10 cellular contexts compared by ENCODE assay signal in the genomic region with DNA sequence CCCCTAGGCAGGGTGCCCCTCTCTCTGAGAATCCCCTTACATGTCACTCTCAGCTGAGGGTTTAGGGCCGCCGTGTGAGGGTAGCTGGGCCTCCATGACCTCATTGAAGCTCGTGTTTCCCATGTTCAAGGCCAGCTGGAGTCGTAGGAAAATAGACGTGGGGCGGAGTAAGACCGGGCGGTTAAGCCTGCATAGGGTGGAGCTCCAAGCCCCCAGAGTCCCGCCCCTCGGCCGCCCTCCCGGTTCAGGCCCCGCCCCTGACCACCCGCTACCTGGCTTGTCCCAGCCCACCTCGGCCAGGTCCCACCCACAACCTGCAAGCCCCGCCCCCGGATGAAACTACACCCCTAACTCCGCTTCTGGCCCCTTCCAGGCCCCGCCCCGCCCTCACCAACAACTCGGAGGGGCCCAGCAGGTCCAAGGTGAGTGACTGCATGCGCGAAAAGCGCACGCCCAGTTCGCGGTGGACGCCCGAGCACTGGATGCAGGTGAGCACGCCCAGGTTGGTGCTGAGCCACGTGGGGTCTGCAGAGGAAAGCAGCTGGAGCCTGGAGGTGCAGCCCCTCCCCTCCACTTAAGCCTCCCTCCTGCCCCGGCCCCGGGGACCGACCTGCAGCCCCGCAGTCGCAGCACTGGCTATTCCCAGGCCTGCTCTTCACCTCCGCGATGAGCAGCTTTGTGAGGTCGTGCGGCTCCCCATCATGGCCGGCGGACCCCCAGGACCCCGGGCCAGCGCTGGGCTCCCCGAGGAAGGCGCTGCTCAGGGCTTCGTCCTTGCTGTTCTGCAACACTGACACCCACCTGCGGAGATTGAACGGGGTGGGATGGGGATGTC. TPM values are rescaled to one million over a fixed set of nuclear protein-coding genes. Genes with fewer than 3 reads are reported as not detected.
DNase-seq lines count a peak whose midpoint lies in the region; ATAC-seq, FAIRE-seq and TF ChIP-seq lines count a peak whose summit lies in the region.
"Had no signal": no experiment of that assay in that cellular context is flagged by ENCODE, and none has a peak within 500 bp of the region (broad histone marks: within the 10 kb centered on the region; RNA-seq: fewer than 3 reads in every experiment).

No MANE protein-coding gene starts in this region.

- no peak overlapping the region for H3K14ac ChIP-seq in H1 (ENCODE audit: insufficient read length)

- no peak for FAIRE-seq in H1 (lab: Jason Lieb, UNC)

- H3K9ac ChIP-seq in H1 (replicated peaks in 1 of 4; ENCODE audit: extremely low read depth in 1 of 4, low read depth in 3 of 4, low read length in 3 of 4), result no peak overlapping the region
- H3K9ac ChIP-seq in neural progenitor cell, result no peak overlapping the region

- peak overlapping the region; percentile 84 for H3K4me2 ChIP-seq in GM23338
- peak overlapping the region; percentile 33 to 56; a peak in 3 of 4 replicates for H3K4me2 ChIP-seq in H1 (ENCODE audit: insufficient read depth in 1 of 2, low read depth in 2 of 2, low read length in 2 of 2)
- peak overlapping the region; percentile 38 for H3K4me2 ChIP-seq in neural progenitor cell
- no peak overlapping the region for H3K4me2 ChIP-seq in OCI-LY7 (ENCODE audit: low read length)

- H2BK120ac ChIP-seq in H1 (replicated peaks; ENCODE audit: low read depth, low read length), result no peak overlapping the region

- CTCF ChIA-PET in H1 (lab: Charles Lee; ENCODE audit: partially characterized antibody) (interaction anchor here (0.8 to 1.6 kb wide), 9 partner anchors 12 to 254 kb away, joined by 3 to 7 read pairs (median 4); a partner anchor contains a TSS), OCI-LY7 (lab: Charles Lee; ENCODE audit: unreplicated experiment) (interaction anchor here (0.6 kb wide), 1 partner anchor 172 kb away, joined by 3 read pairs; no protein-coding TSS in a partner anchor)

- POLR2A ChIA-PET in H1 (lab: Charles Lee; ENCODE audit: partially characterized antibody) (interaction anchor here (0.6 to 3.0 kb wide), 7 partner anchors 11 to 484 kb away, joined by 3 to 14 read pairs (median 4); a partner anchor contains a TSS), OCI-LY7 (lab: Charles Lee) (interaction anchor here (0.9 kb wide), 1 partner anchor 33 kb away, joined by 3 read pairs; no protein-coding TSS in a partner anchor)

- H2BK12ac ChIP-seq in H1 (ENCODE audit: low read depth, low read length), result no peak overlapping the region

- no peaks in the 10 kb centered on the region; the same call in 1 of the 2 replicates for H3K27me3 ChIP-seq in GM23338 (ENCODE audit: insufficient read depth)
- no peaks in the 10 kb centered on the region for H3K27me3 ChIP-seq in H1 (replicated peaks in 1 of 4; ENCODE audit: control insufficient read depth in 3 of 4, extremely low read depth in 1 of 4, insufficient read depth in 3 of 4, low read length in 3 of 4)
- H3K27me3 ChIP-seq in neural progenitor cell, result peaks cover 4% of the 10 kb centered on the region

- H3K4me3 Mint-ChIP-seq in GM23338 (peak overlapping the region; percentile 58; the same call in 2 of the 3 replicates), neural progenitor cell (no peak overlapping the region)

- no peak overlapping the region for H2AK5ac ChIP-seq in H1 (ENCODE audit: low read depth, low read length)

- no peak overlapping the region for H4K91ac ChIP-seq in H1 (replicated peaks; ENCODE audit: insufficient read length, low read length)

- no peaks in the 10 kb centered on the region; the same call in 1 of the 2 replicates for H3F3A ChIP-seq in GM23338 (replicated peaks; ENCODE audit: low read depth)
- no peaks in the 10 kb centered on the region for H3F3A ChIP-seq in neural progenitor cell (ENCODE audit: low read depth)

- peaks cover 10% of the 10 kb centered on the region for H4K20me1 ChIP-seq in GM23338 (replicated peaks; ENCODE audit: insufficient read depth)
- peaks cover 0 to 7% of the 10 kb centered on the region in 2 experiments for H4K20me1 ChIP-seq in H1 (replicated peaks in 1 of 2; ENCODE audit: control insufficient read depth in 1 of 2, insufficient read depth in 2 of 2, low read length in 2 of 2)
- H4K20me1 ChIP-seq in neural progenitor cell (ENCODE audit: low read depth), result no peaks in the 10 kb centered on the region
- no peaks in the 10 kb centered on the region for H4K20me1 ChIP-seq in OCI-LY7 (ENCODE audit: insufficient read depth, low read length)

- no peak overlapping the region for H3K56ac ChIP-seq in H1 (replicated peaks; ENCODE audit: insufficient read length, low read depth, low read length)

- H3K27ac Mint-ChIP-seq in GM23338 (no peak overlapping the region), neural progenitor cell (no peak overlapping the region)

- no peak overlapping the region for H3K27ac ChIP-seq in GM23338 (ENCODE audit: low read depth)
- no peak overlapping the region for H3K27ac ChIP-seq in H1 (ENCODE audit: low read depth, low read length)
- no peak overlapping the region for H3K27ac ChIP-seq in neural progenitor cell
- no peak overlapping the region for H3K27ac ChIP-seq in OCI-LY7 (ENCODE audit: low read depth, low read length, poor library complexity, severe bottlenecking)

- TF ChIP-seq EP300 in H1 (IDR thresholded peaks at IDR 0.05; ENCODE audit: borderline replicate concordance in 1 of 2, low read depth in 2 of 2, low read length in 2 of 2), result 0 out of 3 replicates have a peak, but pooled peaks of 1 of the 2 experiments have one; percentile 41

- H3K27me3 Mint-ChIP-seq in GM23338 (ENCODE audit: insufficient read depth, low read depth, poor library complexity) (peaks cover 7% of the 10 kb centered on the region), neural progenitor cell (ENCODE audit: insufficient read depth, low read depth) (no peaks in the 10 kb centered on the region)

- peaks cover 4% of the 10 kb centered on the region; the same call in 1 of the 2 replicates for H3K4me1 ChIP-seq in GM23338 (ENCODE audit: insufficient read depth)
- peaks cover 0 to 8% (median 4%) of the 10 kb centered on the region in 4 experiments; a peak in 5 of 7 replicates for H3K4me1 ChIP-seq in H1 (replicated peaks in 1 of 4; ENCODE audit: control insufficient read depth in 3 of 4, insufficient read depth in 4 of 4, low read length in 3 of 4)
- no peaks in the 10 kb centered on the region for H3K4me1 ChIP-seq in neural progenitor cell
- H3K4me1 ChIP-seq in OCI-LY7 (ENCODE audit: insufficient read depth, low read length, poor library complexity, severe bottlenecking), result peaks cover 8% of the 10 kb centered on the region

- peak overlapping the region; percentile 59; the same call in 1 of the 2 replicates for H2AFZ ChIP-seq in GM23338
- H2AFZ ChIP-seq in H1 (ENCODE audit: low read length), result no peak overlapping the region
- no peak overlapping the region for H2AFZ ChIP-seq in neural progenitor cell (replicated peaks)
- no peak overlapping the region for H2AFZ ChIP-seq in OCI-LY7 (ENCODE audit: low read length)

- no peaks in the 10 kb centered on the region for H3K79me1 ChIP-seq in H1 (ENCODE audit: low read depth, low read length)

- ATAC-seq in GM23338 (peak; percentile 95), HG02938 (IDR thresholded peaks at IDR 0.05; ENCODE audit: unreplicated experiment) (no peak)

- TF ChIP-seq CTCF in GM23338 (conservative IDR thresholded peaks at IDR 0.05; ENCODE audit: low read depth in 2 of 2) (no peak), H1 (IDR thresholded peaks at IDR 0.05; ENCODE audit: control extremely low read depth in 1 of 3, insufficient read depth in 1 of 3, low read depth in 1 of 3, low read length in 3 of 3) (no peak), neural progenitor cell (IDR thresholded peaks at IDR 0.05) (no peak), OCI-LY7 (conservative IDR thresholded peaks at IDR 0.05; ENCODE audit: low read length) (no peak)

- H3K9me3 Mint-ChIP-seq in GM23338 (no peaks in the 10 kb centered on the region), neural progenitor cell (no peaks in the 10 kb centered on the region)

- no peak overlapping the region for H2BK15ac ChIP-seq in H1 (ENCODE audit: low read length)

- peak; percentile 97 for DNase-seq in GM23338 (ENCODE audit: low spot score)
- peak; percentile 25 for DNase-seq in T-helper 22 cell (ENCODE audit: low read depth)
- DNase-seq in H1 (ENCODE audit: low read depth in 1 of 2, low spot score in 2 of 2), result peak; percentile 88 to 99
- DNase-seq in neural progenitor cell (ENCODE audit: low spot score), result peak; percentile 68
- no peak for DNase-seq in OCI-LY7 (ENCODE audit: low spot score)
- DNase-seq in COR-L47 (lab: John Stamatoyannopoulos, UW), result no peak
- DNase-seq in dermis blood vessel endothelial cell, result no peak
- DNase-seq: NCI-H2227 treated with DMSO at 0.1 percent for 48 hours had no signal

- H3K4ac ChIP-seq in H1 (replicated peaks; ENCODE audit: insufficient read length, low read depth, low read length), result no peak overlapping the region

- peak overlapping the region; percentile 77; the same call in 1 of the 2 replicates for H4K8ac ChIP-seq in H1 (ENCODE audit: extremely low read depth, insufficient read depth, low read length)

- H3K36me3 ChIP-seq in GM23338 (ENCODE audit: insufficient read depth) (peaks cover 6% of the 10 kb centered on the region; the same call in 1 of the 2 replicates), H1 (ENCODE audit: control insufficient read depth in 2 of 4, insufficient read depth in 4 of 4, low read length in 3 of 4) (peaks cover 4 to 28% (median 13%) of the 10 kb centered on the region in 4 experiments; a peak in 5 of 8 replicates), neural progenitor cell (no peaks in the 10 kb centered on the region), OCI-LY7 (ENCODE audit: insufficient read depth, low read length) (no peaks in the 10 kb centered on the region)

- no peak overlapping the region for H3K23ac ChIP-seq in H1 (ENCODE audit: insufficient read length)

- H3K9me2 ChIP-seq in GM23338 (ENCODE audit: insufficient read depth) (no peaks in the 10 kb centered on the region), OCI-LY7 (ENCODE audit: insufficient read depth, low read length) (no peaks in the 10 kb centered on the region)

- 35% methylated on average over 35 of the region's 49 CpGs; no CpG with 5 or more reads in 1 of the 2 experiments for WGBS in H1 (ENCODE audit: extremely low coverage in 1 of 2, insufficient coverage in 1 of 2, insufficient read length in 1 of 2, insufficient replicate concordance in 2 of 2, low coverage in 1 of 2, low lambda C conversion rate in 2 of 2, missing lambda C conversion rate in 1 of 2), 2 experiments

- no peak overlapping the region for H2BK20ac ChIP-seq in H1 (ENCODE audit: low read length)

- H3K79me2 ChIP-seq in GM23338 (replicated peaks; ENCODE audit: insufficient read depth) (no peaks in the 10 kb centered on the region), H1 (ENCODE audit: control insufficient read depth in 1 of 2, insufficient read depth in 2 of 2, low read length in 2 of 2) (no peaks in the 10 kb centered on the region), neural progenitor cell (ENCODE audit: low read depth) (no peaks in the 10 kb centered on the region), OCI-LY7 (ENCODE audit: insufficient read depth, low read depth, low read length) (no peaks in the 10 kb centered on the region)

- H3K4me1 Mint-ChIP-seq in GM23338, result peaks cover 6% of the 10 kb centered on the region
- H3K4me1 Mint-ChIP-seq in neural progenitor cell, result no peaks in the 10 kb centered on the region

- H3K36me3 Mint-ChIP-seq in GM23338 (ENCODE audit: low read depth), result peaks cover 53% of the 10 kb centered on the region
- peaks cover 45% of the 10 kb centered on the region for H3K36me3 Mint-ChIP-seq in neural progenitor cell

- TF ChIP-seq POLR2A in H1 (IDR thresholded peaks at IDR 0.05; ENCODE audit: control extremely low read depth in 1 of 2, low read depth in 2 of 2, low read length in 2 of 2), result peak in 1 of 2 experiments; percentile 49; a peak in 1 of 3 replicates

- no peaks in the 10 kb centered on the region for H3K9me3 ChIP-seq in H1 (ENCODE audit: insufficient read depth in 2 of 2, low read depth in 1 of 2, low read length in 1 of 2)
- no peaks in the 10 kb centered on the region for H3K9me3 ChIP-seq in neural progenitor cell (ENCODE audit: low read depth)
- no peaks in the 10 kb centered on the region for H3K9me3 ChIP-seq in OCI-LY7 (ENCODE audit: low read length)

- H3K18ac ChIP-seq in H1 (ENCODE audit: extremely low read depth, low read length), result no peak overlapping the region; the same call in 1 of the 2 replicates

- intact Hi-C loops in OCI-LY7 (cut with micrococcal nuclease; ENCODE audit: unreplicated experiment), result no loop called here

- no peak; a peak in 1 of 4 replicates for TF ChIP-seq RAD21 in H1 (IDR thresholded peaks at IDR 0.05 in 1 of 2, conservative IDR thresholded peaks at IDR 0.05 in 1 of 2; ENCODE audit: low read depth in 2 of 2, low read length in 2 of 2)

- BruUV-seq in OCI-LY7 (replicated peaks; lab: Mats Ljungman, UMichigan), result no TSS peak

- no peak overlapping the region for H4K5ac ChIP-seq in H1 (ENCODE audit: insufficient read length, low read depth, low read length)

- H2BK5ac ChIP-seq in H1 (ENCODE audit: low read depth, low read length), result no peak overlapping the region

- H3K4me3 ChIP-seq in GM23338 (peak overlapping the region; percentile 53), H1 (ENCODE audit: extremely low read depth in 1 of 4, insufficient read depth in 2 of 4, low read depth in 3 of 4, low read length in 4 of 4) (peak overlapping the region in 3 of 4 experiments; percentile 5 to 49 (median 32); a peak in 5 of 8 replicates), neural progenitor cell (peak overlapping the region; percentile 13), OCI-LY7 (ENCODE audit: low read depth, low read length, poor library complexity, severe bottlenecking) (no peak overlapping the region)

- no peaks in the 10 kb centered on the region for H3K23me2 ChIP-seq in H1 (ENCODE audit: low read depth, low read length)

RNA-seq across cellular contexts. Expression of a gene that starts 12.2 kb away (rescaled TPM):
- not detected in 2 replicates for total RNA-seq in GM23338 (2014; rRNA removed; shearing (Covaris generic))
- polyA plus RNA-seq in GM23338 (2016; fragmentation: Nextera tagmentation; extraction: Ambion mirVana) (0.19 TPM in 1 of 2 replicates, not detected in the other), H1 (2011; rRNA removed) (0.08 and 0.13 TPM in 2 replicates)
- total RNA-seq in H1 (2021; fragmentation: NEBNext Ultra II Directional; extraction: Animal tissue kit (Norgen Biotek cat#: 25700)), result 0.21 TPM in 1 of 2 replicates, not detected in the other
- polyA plus RNA-seq in H1 (2011; cell fraction: cytosol; rRNA removed), result 0.17 TPM
- 0.09 TPM for polyA plus RNA-seq in H1 (2011; cell fraction: nucleus; rRNA removed)
- 0.11 to 0.28 TPM (median 0.19 TPM) in 3 of 4 replicates, not detected in the other for polyA plus RNA-seq in H1 (2012, experiment 1 of 2)
- polyA plus RNA-seq in H1 (2012, experiment 2 of 2), result 0.10 TPM
- 0.22 TPM for polyA plus RNA-seq in H1 (2013, experiment 1 of 2)
- polyA plus RNA-seq in H1 (2013, experiment 2 of 2), result 0.15 TPM
- 0.38 TPM in 1 of 2 replicates, not detected in the other for polyA minus RNA-seq in H1 (2011; rRNA and poly(A)+ RNA removed)
- not detected for polyA minus RNA-seq in H1 (2011; cell fraction: cytosol; rRNA and poly(A)+ RNA removed)
- 0.40 TPM for polyA minus RNA-seq in H1 (2011; cell fraction: nucleus; rRNA and poly(A)+ RNA removed)
- total RNA-seq in neural progenitor cell (ENCODE audit: low replicate concordance) (0.53 and 0.54 TPM in 2 replicates), OCI-LY7 (2022) (not detected in 2 replicates), dermis blood vessel endothelial cell (0.60 and 1.7 TPM in 2 replicates)
- 0.21 TPM in 1 of 2 replicates, not detected in the other for total RNA-seq in OCI-LY7 (2014; rRNA removed; shearing (Covaris generic))
- polyA plus RNA-seq: neural cell had no signal

RNA-seq across cellular contexts. Expression of a gene that starts 47.2 kb away (rescaled TPM):
- 78.3 and 98.2 TPM in 2 replicates for total RNA-seq in GM23338 (2014; rRNA removed; shearing (Covaris generic))
- 28.0 and 31.3 TPM in 2 replicates for polyA plus RNA-seq in GM23338 (2016; fragmentation: Nextera tagmentation; extraction: Ambion mirVana)
- total RNA-seq in H1 (2021; fragmentation: NEBNext Ultra II Directional; extraction: Animal tissue kit (Norgen Biotek cat#: 25700)), result 54.9 and 58.0 TPM in 2 replicates
- polyA plus RNA-seq in H1 (2011; rRNA removed), result 53.1 and 62.6 TPM in 2 replicates
- polyA plus RNA-seq in H1 (2011; cell fraction: cytosol; rRNA removed), result 51.4 TPM
- 233 TPM for polyA plus RNA-seq in H1 (2011; cell fraction: nucleus; rRNA removed)
- 34.7 to 50.2 TPM (median 42.7 TPM) in 4 replicates for polyA plus RNA-seq in H1 (2012, experiment 1 of 2)
- 40.8 TPM for polyA plus RNA-seq in H1 (2012, experiment 2 of 2)
- 30.6 TPM for polyA plus RNA-seq in H1 (2013, experiment 1 of 2)
- polyA plus RNA-seq in H1 (2013, experiment 2 of 2), result 28.6 TPM
- polyA minus RNA-seq in H1 (2011; rRNA and poly(A)+ RNA removed), result 60.3 and 65.1 TPM in 2 replicates
- 28.0 TPM for polyA minus RNA-seq in H1 (2011; cell fraction: cytosol; rRNA and poly(A)+ RNA removed)
- 40.8 TPM for polyA minus RNA-seq in H1 (2011; cell fraction: nucleus; rRNA and poly(A)+ RNA removed)
- 3.9 and 8.7 TPM in 2 replicates for total RNA-seq in neural progenitor cell (ENCODE audit: low replicate concordance)
- total RNA-seq in OCI-LY7 (2014; rRNA removed; shearing (Covaris generic)), result 5.4 and 5.9 TPM in 2 replicates
- total RNA-seq in OCI-LY7 (2022), result 14.9 and 18.0 TPM in 2 replicates
- 15.7 and 25.5 TPM in 2 replicates for total RNA-seq in dermis blood vessel endothelial cell

Comparison
In these comparisons a context has a peak if more than half of its experiments do, and no peak if none do; other contexts are left out.
1. DNase-seq: peak in GM23338 (single experiment), T-helper 22 cell (single experiment), H1 (2 of 2) and neural progenitor cell (single experiment); none in OCI-LY7 (single experiment), COR-L47 (single experiment) and dermis blood vessel endothelial cell (single experiment).